8 cellular contexts compared by ENCODE assay signal in the genomic region with DNA sequence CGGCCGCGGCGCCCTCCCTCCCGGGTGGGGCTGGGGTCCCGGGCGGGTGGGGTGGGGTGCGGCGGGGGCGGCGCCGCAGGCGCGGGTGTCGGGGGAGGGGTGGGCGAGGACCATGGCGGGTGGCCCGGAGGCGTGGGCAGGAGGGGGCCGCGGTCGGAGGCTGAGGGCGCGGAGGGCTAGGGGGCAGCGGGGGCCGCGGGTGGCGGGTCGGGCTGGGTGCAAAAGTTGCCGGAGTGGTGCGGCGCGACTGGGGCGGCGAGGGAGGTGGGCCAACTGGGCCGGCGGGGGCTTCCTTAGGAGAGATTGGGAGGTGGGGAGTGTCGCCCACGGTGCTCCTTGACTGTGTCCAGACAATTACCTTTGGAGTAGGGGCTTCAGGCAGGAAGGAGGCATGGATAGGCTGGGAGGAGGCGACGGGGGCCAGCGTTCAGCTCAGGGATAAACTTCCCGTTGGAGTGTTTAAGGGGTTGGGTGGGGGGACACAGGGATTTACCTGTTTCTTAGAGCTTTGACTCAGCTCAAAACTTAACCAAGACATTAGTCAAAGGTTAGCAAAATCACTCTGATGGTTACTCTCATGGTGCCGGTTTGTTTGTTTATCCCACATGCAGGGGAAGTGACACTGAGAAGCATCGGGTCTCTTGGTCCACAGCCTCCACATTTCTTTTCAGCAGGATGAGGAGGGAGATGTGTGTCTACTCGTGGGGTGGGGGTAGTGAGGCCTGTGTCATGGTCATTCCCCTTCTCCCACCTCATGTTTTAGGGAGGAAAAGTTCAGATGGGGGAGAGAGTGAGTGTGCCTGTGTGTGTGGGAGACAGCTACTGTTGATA. TPM values are rescaled to one million over a fixed set of nuclear protein-coding genes. Genes with fewer than 3 reads are reported as not detected.
DNase-seq lines count a peak whose midpoint lies in the region; ATAC-seq, FAIRE-seq and TF ChIP-seq lines count a peak whose summit lies in the region.

No MANE protein-coding gene starts in this region.

- H3K4me3 Mint-ChIP-seq in CD8-positive, alpha-beta memory T cell = peak overlapping the region; percentile 90 to 97 (median 92)
- H3K4me3 Mint-ChIP-seq in central memory CD8-positive, alpha-beta T cell = peak overlapping the region; percentile 98

- H3K27me3 ChIP-seq in CD8-positive, alpha-beta memory T cell (ENCODE audit: insufficient read depth, low read length, poor library complexity, severe bottlenecking) = no peaks in the 10 kb centered on the region

- peaks cover 35% of the 10 kb centered on the region for H3K4me1 ChIP-seq in CD8-positive, alpha-beta memory T cell (ENCODE audit: insufficient read depth, low read length)

- DNase-seq in CD8-positive, alpha-beta memory T cell = peak; percentile 17 to 61 (median 35)
- DNase-seq in HTR-8/SVneo (ENCODE audit: insufficient read length, low spot score) (peak; percentile 8), kidney glomerular epithelial cell (lab: John Stamatoyannopoulos, UW) (peak; percentile 51), dedifferentiated amniotic fluid mesenchymal stem cell (ENCODE audit: extremely low spot score) (no peak)
- peak; percentile 16 to 19 for DNase-seq in central memory CD8-positive, alpha-beta T cell (ENCODE audit: low spot score in 2 of 2)
- peak; percentile 2 to 25 for DNase-seq in stimulated activated CD4-positive, alpha-beta T cell treated with anti-CD3 and anti-CD28 coated beads, Interleukin-1b, Interleukin-23, amount 100 ng/mL, for 4 hours (ENCODE audit: low read depth in 2 of 2)

- peaks cover 42 to 66% (median 56%) of the 10 kb centered on the region in 3 donors for H3K4me1 Mint-ChIP-seq in CD8-positive, alpha-beta memory T cell
- peaks cover 51% of the 10 kb centered on the region for H3K4me1 Mint-ChIP-seq in central memory CD8-positive, alpha-beta T cell

- TF ChIP-seq CTCF in VCaP (conservative IDR thresholded peaks at IDR 0.05) = no peak

- FAIRE-seq in HTR-8/SVneo (lab: Jason Lieb, UNC) = no peak

- H3K36me3 ChIP-seq in CD8-positive, alpha-beta memory T cell (ENCODE audit: insufficient read depth, low read length) = no peaks in the 10 kb centered on the region

- peak overlapping the region; percentile 86 to 99 (median 94) for H3K27ac Mint-ChIP-seq in CD8-positive, alpha-beta memory T cell
- peak overlapping the region; percentile 98 for H3K27ac Mint-ChIP-seq in central memory CD8-positive, alpha-beta T cell (ENCODE audit: low read depth)

- no peaks in the 10 kb centered on the region for H3K9me3 ChIP-seq in CD8-positive, alpha-beta memory T cell (ENCODE audit: low read length)

- CTCF ChIA-PET in CD8-positive, alpha-beta memory T cell (lab: Charles Lee) = interaction anchor here (1.3 to 4.0 kb wide), 3 partner anchors 30 to 89 kb away, joined by 4 to 35 read pairs (median 5); partner anchors contain the start of gene CEP120

- H3K4me3 ChIP-seq in CD8-positive, alpha-beta memory T cell (ENCODE audit: low read length) = peak overlapping the region; percentile 65

- H3K9me3 Mint-ChIP-seq in CD8-positive, alpha-beta memory T cell = no peaks in the 10 kb centered on the region
- H3K9me3 Mint-ChIP-seq in central memory CD8-positive, alpha-beta T cell = no peaks in the 10 kb centered on the region

- peak; percentile 2 for ATAC-seq in GM21381 (IDR thresholded peaks at IDR 0.05; ENCODE audit: unreplicated experiment)
- ATAC-seq in central memory CD8-positive, alpha-beta T cell (replicated peaks; ENCODE audit: extremely low read depth, poor library complexity, severe bottlenecking) = no peak

- H3K27ac ChIP-seq in CD8-positive, alpha-beta memory T cell (ENCODE audit: low read depth, low read length) = peak overlapping the region; percentile 70
- peak overlapping the region; percentile 94 for H3K27ac ChIP-seq in VCaP

- H3K36me3 Mint-ChIP-seq in CD8-positive, alpha-beta memory T cell = peaks cover 0 to 12% (median 0%) of the 10 kb centered on the region in 3 donors
- H3K36me3 Mint-ChIP-seq in central memory CD8-positive, alpha-beta T cell (ENCODE audit: insufficient read depth) = peaks cover 15% of the 10 kb centered on the region

- POLR2A ChIA-PET in CD8-positive, alpha-beta memory T cell (lab: Charles Lee) = interaction anchor here (0.5 to 4.2 kb wide), 5 partner anchors 21 to 131 kb away, joined by 3 to 68 read pairs (median 5); partner anchors contain the start of gene CEP120

- H3K27me3 Mint-ChIP-seq in CD8-positive, alpha-beta memory T cell = peaks cover 4% of the 10 kb centered on the region in 2 donors
- H3K27me3 Mint-ChIP-seq in central memory CD8-positive, alpha-beta T cell = no peaks in the 10 kb centered on the region

RNA-seq across cellular contexts. Expression of gene CSNK1G3, which starts 0.9 kb away (rescaled TPM):
- total RNA-seq in CD8-positive, alpha-beta memory T cell = 10 to 100 TPM; 48.3 to 51.9 TPM
- polyA plus RNA-seq in CD8-positive, alpha-beta memory T cell = 25.5 TPM
